16 cellular contexts compared by ENCODE assay signal in the genomic region with DNA sequence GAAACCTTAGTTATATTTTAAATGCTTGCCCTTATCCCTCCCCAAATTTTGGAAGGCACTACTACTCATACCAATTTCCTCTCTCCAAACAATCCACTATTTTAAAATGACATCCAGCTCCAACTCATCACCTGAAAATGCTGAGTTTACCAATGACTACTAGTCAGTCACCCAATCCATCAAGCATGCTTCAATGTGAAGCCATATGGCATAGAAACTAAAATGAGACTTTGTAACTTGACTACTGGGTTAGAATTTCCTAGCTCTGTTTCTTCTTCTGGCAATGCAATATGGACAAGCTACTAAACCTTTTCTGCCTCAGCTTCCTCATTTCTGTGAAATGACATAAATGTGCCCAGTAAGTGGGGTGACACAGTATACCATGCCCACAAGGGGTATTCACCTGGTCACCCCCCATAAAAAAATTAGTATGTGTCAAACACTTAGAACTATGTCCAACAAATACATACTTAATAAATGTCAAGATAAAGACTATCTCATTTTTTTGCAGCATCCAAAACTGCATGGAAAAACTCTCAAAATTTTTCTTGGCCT. TPM values are rescaled to one million over a fixed set of nuclear protein-coding genes. Genes with fewer than 3 reads are reported as not detected.
DNase-seq lines count a peak whose midpoint lies in the region; ATAC-seq, FAIRE-seq and TF ChIP-seq lines count a peak whose summit lies in the region.
"Had no signal": no experiment of that assay in that cellular context is flagged by ENCODE, and none has a peak within 500 bp of the region (broad histone marks: within the 10 kb centered on the region; RNA-seq: fewer than 3 reads in every experiment).

No MANE protein-coding gene starts in this region.

- peaks cover 39% of the 10 kb centered on the region for H3K4me1 Mint-ChIP-seq in activated T-cell treated with anti-CD3 and anti-CD28 coated beads, Interleukin-2, amount 50 U/mL, for 72 hours (ENCODE audit: low read depth)
- H3K4me1 Mint-ChIP-seq in central memory CD8-positive, alpha-beta T cell, result peaks cover 46% of the 10 kb centered on the region
- peaks cover 40% of the 10 kb centered on the region for H3K4me1 Mint-ChIP-seq in endodermal cell

- peaks cover 7 to 33% of the 10 kb centered on the region in 2 donors for H3K36me3 ChIP-seq in gastrocnemius medialis
- H3K36me3 ChIP-seq in endodermal cell (ENCODE audit: control insufficient read depth, insufficient read depth, low read length), result peaks cover 87% of the 10 kb centered on the region
- peaks cover 0 to 49% (median 0%) of the 10 kb centered on the region in 3 donors for H3K36me3 ChIP-seq in Peyer's patch

- in situ Hi-C loops in gastrocnemius medialis (cut with MboI; ENCODE audit: low sequenced_read_pairs in 4 of 4), result loop anchor here in 1 of 4 donors (25.0 kb wide), 1 partner anchor 153 kb away; no protein-coding TSS in a partner anchor

- no peak for DNase-seq in activated T-cell treated with anti-CD3 and anti-CD28 coated beads, Interleukin-2, amount 50 U/mL, for 72 hours
- no peak for DNase-seq in activated T-cell treated with anti-CD3 and anti-CD28 coated beads, Interleukin-2, amount 50 U/mL, for 48 hours
- DNase-seq in NCI-H2171 treated with DMSO at 0.1 percent for 48 hours (lab: John Stamatoyannopoulos, UW) (peak; percentile 75), gastrocnemius medialis (no peak), endodermal cell (no peak), Peyer's patch (no peak), GM19239 (ENCODE audit: insufficient read length, low spot score) (no peak)
- DNase-seq in central memory CD8-positive, alpha-beta T cell (ENCODE audit: low spot score in 2 of 2), result no peak
- DNase-seq: activated CD8-positive, alpha-beta memory T cell treated with anti-CD3 and anti-CD28 coated beads for 24 hours; DMS79 treated with DMSO at 0.1 percent for 48 hours; NCI-H345; stimulated activated CD4-positive, alpha-beta T cell treated with anti-CD3 and anti-CD28 coated beads, Interleukin-2, amount 100 ng/mL, for 24 hours; T-helper 2 cell had no signal

- H3K4me3 ChIP-seq in gastrocnemius medialis (no peak overlapping the region), endodermal cell (ENCODE audit: low read length) (no peak overlapping the region), Peyer's patch (no peak overlapping the region)
- H3K4me3 ChIP-seq: coronary artery had no signal

- H3K9ac ChIP-seq in endodermal cell (ENCODE audit: extremely low read depth, low read length, poor library complexity, severe bottlenecking), result no peak overlapping the region

- H3K9me3 ChIP-seq in gastrocnemius medialis (no peaks in the 10 kb centered on the region), endodermal cell (ENCODE audit: control insufficient read depth, low read length) (no peaks in the 10 kb centered on the region), Peyer's patch (no peaks in the 10 kb centered on the region)

- intact Hi-C loops in gastrocnemius medialis (cut with DNase I; ENCODE audit: low total_unique reads), result no loop called here

- H3K27me3 Mint-ChIP-seq in activated T-cell treated with anti-CD3 and anti-CD28 coated beads, Interleukin-2, amount 50 U/mL, for 72 hours (ENCODE audit: low read depth), result no peaks in the 10 kb centered on the region
- H3K27me3 Mint-ChIP-seq in central memory CD8-positive, alpha-beta T cell, result no peaks in the 10 kb centered on the region
- H3K27me3 Mint-ChIP-seq in endodermal cell (ENCODE audit: insufficient read depth), result no peaks in the 10 kb centered on the region

- peak in 1 of 2 donors; percentile 23 for ATAC-seq in activated T-cell treated with anti-CD3 and anti-CD28 coated beads, Interleukin-2, amount 50 U/mL, for 72 hours (replicated peaks in 1 of 2)
- ATAC-seq in central memory CD8-positive, alpha-beta T cell (replicated peaks; ENCODE audit: extremely low read depth, poor library complexity, severe bottlenecking), result no peak
- ATAC-seq in gastrocnemius medialis, result peak; percentile 60 to 89

- H3K36me3 Mint-ChIP-seq in activated T-cell treated with anti-CD3 and anti-CD28 coated beads, Interleukin-2, amount 50 U/mL, for 72 hours (ENCODE audit: insufficient read depth in 2 of 2), result peaks cover 16 to 51% of the 10 kb centered on the region in 2 donors
- peaks cover 62% of the 10 kb centered on the region for H3K36me3 Mint-ChIP-seq in central memory CD8-positive, alpha-beta T cell (ENCODE audit: insufficient read depth)
- peaks cover 60% of the 10 kb centered on the region for H3K36me3 Mint-ChIP-seq in endodermal cell (ENCODE audit: low read depth)

- H3K4me1 ChIP-seq in gastrocnemius medialis (peaks cover 55 to 58% of the 10 kb centered on the region in 2 donors), endodermal cell (ENCODE audit: control insufficient read depth, insufficient read depth, low read length) (peaks cover 12% of the 10 kb centered on the region), Peyer's patch (peaks cover 0 to 35% (median 2%) of the 10 kb centered on the region in 4 donors)

- FAIRE-seq in GM19239 (lab: Jason Lieb, UNC), result no peak
- FAIRE-seq: GM12891, islet of Langerhans had no signal

- H3K27me3 ChIP-seq in gastrocnemius medialis (no peaks in the 10 kb centered on the region), endodermal cell (ENCODE audit: control insufficient read depth, insufficient read depth, low read length, poor library complexity, severe bottlenecking) (no peaks in the 10 kb centered on the region), Peyer's patch (no peaks in the 10 kb centered on the region)

- no peak for TF ChIP-seq CTCF in gastrocnemius medialis (IDR thresholded peaks at IDR 0.05 in 4 of 5, conservative IDR thresholded peaks at IDR 0.05 in 1 of 5)
- no peak for TF ChIP-seq CTCF in endodermal cell (conservative IDR thresholded peaks at IDR 0.05)
- no peak for TF ChIP-seq CTCF in Peyer's patch (IDR thresholded peaks at IDR 0.05)

- H3K4me3 Mint-ChIP-seq in activated T-cell treated with anti-CD3 and anti-CD28 coated beads, Interleukin-2, amount 50 U/mL, for 72 hours, result peak overlapping the region in 1 of 2 donors; percentile 23
- no peak overlapping the region for H3K4me3 Mint-ChIP-seq in central memory CD8-positive, alpha-beta T cell
- H3K4me3 Mint-ChIP-seq in endodermal cell, result no peak overlapping the region

- TF ChIP-seq POLR2A in gastrocnemius medialis (IDR thresholded peaks at IDR 0.05), result no peak
- no peak for TF ChIP-seq POLR2A in Peyer's patch (IDR thresholded peaks at IDR 0.05)

- H3K9me3 Mint-ChIP-seq in activated T-cell treated with anti-CD3 and anti-CD28 coated beads, Interleukin-2, amount 50 U/mL, for 72 hours, result no peaks in the 10 kb centered on the region
- no peaks in the 10 kb centered on the region for H3K9me3 Mint-ChIP-seq in central memory CD8-positive, alpha-beta T cell
- H3K9me3 Mint-ChIP-seq in endodermal cell, result no peaks in the 10 kb centered on the region

- H3K27ac ChIP-seq in gastrocnemius medialis (peak overlapping the region; percentile 32 to 99 (median 52)), endodermal cell (ENCODE audit: low read depth, low read length) (no peak overlapping the region), Peyer's patch (peak overlapping the region in 1 of 4 donors; percentile 3)

- H3K27ac Mint-ChIP-seq in activated T-cell treated with anti-CD3 and anti-CD28 coated beads, Interleukin-2, amount 50 U/mL, for 72 hours, result peak overlapping the region; percentile 84
- peak overlapping the region; percentile 32 for H3K27ac Mint-ChIP-seq in central memory CD8-positive, alpha-beta T cell (ENCODE audit: low read depth)
- H3K27ac Mint-ChIP-seq in endodermal cell, result no peak overlapping the region

RNA-seq across cellular contexts. Expression of a gene that starts 10.0 kb away (rescaled TPM):
- total RNA-seq in activated T-cell treated with anti-CD3 and anti-CD28 coated beads, Interleukin-2, amount 50 U/mL, for 72 hours, result not detected
- total RNA-seq in gastrocnemius medialis (under 1 TPM in 1 of 4 donors, not detected in 3; 0.33 TPM), endodermal cell (under 1 TPM; 0.15 to 0.42 TPM), Peyer's patch (1 to 10 TPM in 2 of 4 donors, not detected in 2; 1.7 to 5.8 TPM)
- not detected for polyA plus RNA-seq in endodermal cell (2013, experiment 1 of 2)
- 0.25 TPM for polyA plus RNA-seq in endodermal cell (2013, experiment 2 of 2)

RNA-seq across cellular contexts. Expression of a gene that starts 11.2 kb away (rescaled TPM):
- total RNA-seq in activated T-cell treated with anti-CD3 and anti-CD28 coated beads, Interleukin-2, amount 50 U/mL, for 72 hours, result 100 to 1,000 TPM; 272 to 296 TPM
- total RNA-seq in gastrocnemius medialis (100 to 1,000 TPM; 129 to 195 (median 149) TPM), endodermal cell (100 to 1,000 TPM; 430 TPM), Peyer's patch (100 to 1,000 TPM; 354 to 708 (median 548) TPM)
- 679 TPM for polyA plus RNA-seq in endodermal cell (2013, experiment 1 of 2)
- polyA plus RNA-seq in endodermal cell (2013, experiment 2 of 2), result 697 TPM
